Comparison of ENCODE assay signal across 8 cellular contexts in genomic region chr20:35699127-35699913, GRCh38. TPM values are rescaled to one million over a fixed set of nuclear protein-coding genes. Genes with fewer than 3 reads are reported as not detected.
DNase-seq lines count a peak whose midpoint lies in the region; ATAC-seq lines count a peak whose summit lies in the region.

Gene NFS1 (minus strand): TSS chr20:35699352. CDS start chr20:35699288, 64 bp downstream.
Gene ROMO1 (plus strand): TSS chr20:35699405. CDS start chr20:35699633, 228 bp downstream.

- H3K27me3 ChIP-seq in CD8-positive, alpha-beta memory T cell (ENCODE audit: insufficient read depth, low read length, poor library complexity, severe bottlenecking): no peaks in the 10 kb centered on the region

- in situ Hi-C loops in endometrial microvascular endothelial cells (cut with HindIII; ENCODE audit: inconsistent ontology term, low pct_unique_long_range_greater_than_20kb, low sequenced_read_pairs): no loop called here

- no peaks in the 10 kb centered on the region for H3K9me3 ChIP-seq in CD8-positive, alpha-beta memory T cell (ENCODE audit: low read length)
- H3K9me3 ChIP-seq in mesodermal cell (ENCODE audit: control insufficient read depth, low read length): no peaks in the 10 kb centered on the region

- CTCF ChIA-PET in CD8-positive, alpha-beta memory T cell (lab: Charles Lee): interaction anchor here (0.6 to 2.7 kb wide), 2 partner anchors 80 to 98 kb away, joined by 3 to 10 read pairs; no protein-coding TSS in a partner anchor

- H3K4me1 ChIP-seq in CD8-positive, alpha-beta memory T cell (ENCODE audit: insufficient read depth, low read length): peaks cover 21% of the 10 kb centered on the region
- no peaks in the 10 kb centered on the region for H3K4me1 ChIP-seq in mesodermal cell (ENCODE audit: control insufficient read depth, insufficient read depth, low read length, poor library complexity, severe bottlenecking)

- peaks cover 8 to 62% (median 10%) of the 10 kb centered on the region in 3 donors for H3K36me3 Mint-ChIP-seq in CD8-positive, alpha-beta memory T cell

- POLR2A ChIA-PET in CD8-positive, alpha-beta memory T cell (lab: Charles Lee): interaction anchor here (0.6 to 2.3 kb wide), 8 partner anchors 9 to 255 kb away, joined by 3 to 19 read pairs (median 4); partner anchors contain the start of genes RBM39 and SCAND1

- peaks cover 10% of the 10 kb centered on the region for H3K36me3 ChIP-seq in CD8-positive, alpha-beta memory T cell (ENCODE audit: insufficient read depth, low read length)
- peaks cover 31% of the 10 kb centered on the region for H3K36me3 ChIP-seq in mesodermal cell (ENCODE audit: control insufficient read depth, insufficient read depth, low read length)

- DNase-seq in CD8-positive, alpha-beta memory T cell: peak; percentile 81 to 92 (median 82)
- DNase-seq in HT-29 (ENCODE audit: low spot score) (peak; percentile 95), NOMO-1 treated with dmso at 0.1 percent for 144 hours (lab: John Stamatoyannopoulos, UW; ENCODE audit: unreplicated experiment) (peak; percentile 75)
- DNase-seq in activated CD8-positive, alpha-beta memory T cell treated with anti-CD3 and anti-CD28 coated beads, Interleukin-2, amount 50 U/mL, for 24 hours (ENCODE audit: extremely low read depth): peak; percentile 71
- peak; percentile 63 to 71 for DNase-seq in stimulated activated CD8-positive, alpha-beta memory T cell treated with anti-CD3 and anti-CD28 coated beads, Interleukin-15, amount 100 ng/mL, for 4 hours (ENCODE audit: low read depth in 2 of 2)

- peak within 1 kb of the TSS; percentile 87 to 96 (median 94) for H3K4me3 Mint-ChIP-seq in CD8-positive, alpha-beta memory T cell

- H3K9me3 Mint-ChIP-seq in CD8-positive, alpha-beta memory T cell: peaks cover 0 to 2% (median 0%) of the 10 kb centered on the region in 5 donors

- peak within 1 kb of the TSS; percentile 94 for H3K27ac ChIP-seq in CD8-positive, alpha-beta memory T cell (ENCODE audit: low read depth, low read length)
- peak within 1 kb of the TSS; percentile 88 for H3K27ac ChIP-seq in mesodermal cell (ENCODE audit: low read depth, low read length, severe bottlenecking)

- H3K4me3 ChIP-seq in CD8-positive, alpha-beta memory T cell (ENCODE audit: low read length): peak within 1 kb of the TSS; percentile 93
- H3K4me3 ChIP-seq in mesodermal cell (ENCODE audit: extremely low read depth, insufficient read depth, low read length, poor library complexity, severe bottlenecking): peak within 1 kb of the TSS; percentile 87

- H3K4me1 Mint-ChIP-seq in CD8-positive, alpha-beta memory T cell: peaks cover 34 to 59% (median 58%) of the 10 kb centered on the region in 3 donors

- H3K27me3 Mint-ChIP-seq in CD8-positive, alpha-beta memory T cell: peaks cover 0 to 2% of the 10 kb centered on the region in 2 donors

- peak; percentile 81 for ATAC-seq in GM19467 (IDR thresholded peaks at IDR 0.05; ENCODE audit: unreplicated experiment)

- whole genome bisulfite sequencing in mesodermal cell (ENCODE audit: insufficient coverage in 2 of 2), 2 experiments: 0 to 1% methylated on average over 66 to 77 of the region's 80 CpGs

- H3K27ac Mint-ChIP-seq in CD8-positive, alpha-beta memory T cell: peak within 1 kb of the TSS; percentile 92 to 98 (median 97)

RNA-seq across cellular contexts. Expression of gene NFS1, which starts in this region (rescaled TPM):
- 10 to 100 TPM; 36.4 to 37.7 TPM for total RNA-seq in CD8-positive, alpha-beta memory T cell
- 18.8 TPM for polyA plus RNA-seq in CD8-positive, alpha-beta memory T cell
- 132 and 139 TPM in 2 replicates for total RNA-seq in HT-29 (2014; rRNA removed; shearing (Covaris generic))
- 25.6 TPM for total RNA-seq in endometrial microvascular endothelial cells (ENCODE audit: inconsistent ontology term)
- 24.3 TPM for polyA plus RNA-seq in mesodermal cell (2013, experiment 1 of 2)
- 24.2 TPM for polyA plus RNA-seq in mesodermal cell (2013, experiment 2 of 2)

RNA-seq across cellular contexts. Expression of gene ROMO1, which starts in this region (rescaled TPM):
- 100 to 1,000 TPM; 108 to 117 TPM for total RNA-seq in CD8-positive, alpha-beta memory T cell
- polyA plus RNA-seq in CD8-positive, alpha-beta memory T cell: 358 TPM
- total RNA-seq in HT-29 (2014; rRNA removed; shearing (Covaris generic)): 653 and 669 TPM in 2 replicates
- 520 TPM for total RNA-seq in endometrial microvascular endothelial cells (ENCODE audit: inconsistent ontology term)
- 249 TPM for polyA plus RNA-seq in mesodermal cell (2013, experiment 1 of 2)
- 221 TPM for polyA plus RNA-seq in mesodermal cell (2013, experiment 2 of 2)

Comparison
In these comparisons a context has a peak if more than half of its experiments do, and no peak if none do; other contexts are left out.
1. Peak in every context shown above with its lines: DNase-seq, ATAC-seq, H3K4me3 ChIP-seq and H3K27ac ChIP-seq.